In genomic region chr21:43362928-43363314, GRCh38 we compare ENCODE assay signal across 8 cellular contexts.
A peak's percentile ranks its signal among the peaks of the same experiment; 100 is the strongest.
DNase-seq lines count a peak whose midpoint lies in the region; ATAC-seq and TF ChIP-seq lines count a peak whose summit lies in the region.

No MANE protein-coding gene starts in this region.

- DNase-seq in A172 (ENCODE audit: low spot score) (peak; percentile 68), IMR-90 (no peak), mesothelial cell of epicardium (ENCODE audit: low spot score in 2 of 2, unreplicated experiment in 2 of 2) (no peak), dermis blood vessel endothelial cell (no peak), amygdala (lab: John Stamatoyannopoulos, UW) (no peak)
- peak; percentile 39 for DNase-seq in activated naive CD8-positive, alpha-beta T cell treated with anti-CD3 and anti-CD28 coated beads for 36 hours

- no peak overlapping the region for H2AFZ ChIP-seq in IMR-90 (replicated peaks; ENCODE audit: low read length, poor library complexity)

- POLR2A ChIA-PET in IMR-90 (lab: Charles Lee; ENCODE audit: unreplicated experiment), result no interaction called here

- H3K36me3 Mint-ChIP-seq in activated naive CD8-positive, alpha-beta T cell treated with anti-CD3 and anti-CD28 coated beads for 36 hours, result peaks cover 4% of the 10 kb centered on the region
- no peaks in the 10 kb centered on the region for H3K36me3 Mint-ChIP-seq in mesothelial cell of epicardium

- no peaks in the 10 kb centered on the region for H4K20me1 ChIP-seq in IMR-90 (ENCODE audit: insufficient read depth, low read length)

- TF ChIP-seq CTCF in IMR-90 (conservative IDR thresholded peaks at IDR 0.05; ENCODE audit: low read depth, low read length), result no peak
- no peak for TF ChIP-seq CTCF in mesothelial cell of epicardium (IDR thresholded peaks at IDR 0.05; ENCODE audit: unreplicated experiment)

- no peak overlapping the region for H3K4me2 ChIP-seq in IMR-90 (ENCODE audit: low read depth, low read length)

- no peak overlapping the region for H3K14ac ChIP-seq in IMR-90 (replicated peaks; ENCODE audit: low read depth, low read length)

- no peak overlapping the region for H2AK9ac ChIP-seq in IMR-90 (replicated peaks; ENCODE audit: low read depth, low read length, poor library complexity)

- H3K9me3 ChIP-seq in IMR-90 (ENCODE audit: control insufficient read depth, insufficient read depth, low read length), result no peaks in the 10 kb centered on the region

- H3K4me3 ChIP-seq in IMR-90 (ENCODE audit: insufficient read depth, low read depth, low read length), result no peak overlapping the region

- H4K5ac ChIP-seq in IMR-90 (ENCODE audit: low read depth, low read length), result no peak overlapping the region

- no TSS peak for BruUV-seq in IMR-90 (replicated peaks; lab: Mats Ljungman, UMichigan)

- TF ChIP-seq RAD21 in IMR-90 (IDR thresholded peaks at IDR 0.05; ENCODE audit: low read length), result no peak

- no peak overlapping the region for H4K91ac ChIP-seq in IMR-90 (ENCODE audit: insufficient read depth, low read depth, low read length)

- no peaks in the 10 kb centered on the region for H3K27me3 Mint-ChIP-seq in activated naive CD8-positive, alpha-beta T cell treated with anti-CD3 and anti-CD28 coated beads for 36 hours
- H3K27me3 Mint-ChIP-seq in mesothelial cell of epicardium (ENCODE audit: low read depth), result no peaks in the 10 kb centered on the region

- H2BK5ac ChIP-seq in IMR-90 (ENCODE audit: low read depth, low read length, poor library complexity, severe bottlenecking), result no peak overlapping the region

- no peak overlapping the region; the same call in 1 of the 2 replicates for H3K23ac ChIP-seq in IMR-90 (ENCODE audit: low read depth, low read length)

- H3K9me3 Mint-ChIP-seq in activated naive CD8-positive, alpha-beta T cell treated with anti-CD3 and anti-CD28 coated beads for 36 hours, result no peaks in the 10 kb centered on the region
- no peaks in the 10 kb centered on the region for H3K9me3 Mint-ChIP-seq in mesothelial cell of epicardium

- peaks cover 8% of the 10 kb centered on the region; the same call in 1 of the 2 replicates for H3K9me1 ChIP-seq in IMR-90 (ENCODE audit: insufficient read depth, low read length)

- peak overlapping the region; percentile 92 for H3K27ac Mint-ChIP-seq in activated naive CD8-positive, alpha-beta T cell treated with anti-CD3 and anti-CD28 coated beads for 36 hours
- peak overlapping the region; percentile 85 for H3K27ac Mint-ChIP-seq in mesothelial cell of epicardium

- no peaks in the 10 kb centered on the region for H3K36me3 ChIP-seq in IMR-90 (ENCODE audit: control insufficient read depth, insufficient read depth, low read length)

- H2AK5ac ChIP-seq in IMR-90 (ENCODE audit: low read depth, low read length), result no peak overlapping the region

- CTCF ChIA-PET in IMR-90 (lab: Yijun Ruan, JAX), result no interaction called here

- intact Hi-C loops in IMR-90 (cut with micrococcal nuclease), result loop anchor here (1.0 kb wide), 1 partner anchor 30 kb away; no protein-coding TSS in a partner anchor

- dilution Hi-C loops in IMR-90 (cut with HindIII; ENCODE audit: low sequenced_read_pairs, unreplicated experiment), result no loop called here

- H3K79me1 ChIP-seq in IMR-90 (ENCODE audit: low read depth in 1 of 2, low read length in 2 of 2), result no peaks in the 10 kb centered on the region; a peak in 1 of 4 replicates

- TF ChIP-seq POLR2A in IMR-90 (IDR thresholded peaks at IDR 0.05; ENCODE audit: low read depth, low read length), result no peak

- H3K27me3 ChIP-seq in IMR-90 (ENCODE audit: control insufficient read depth, insufficient read depth, low read length), result no peaks in the 10 kb centered on the region

- H3K4ac ChIP-seq in IMR-90 (ENCODE audit: low read depth, low read length), result no peak overlapping the region

- H2BK120ac ChIP-seq in IMR-90 (ENCODE audit: low read depth, low read length), result no peak overlapping the region

- no peak overlapping the region for H2BK20ac ChIP-seq in IMR-90 (ENCODE audit: low read depth, low read length)

- no peak overlapping the region for H3K56ac ChIP-seq in IMR-90 (ENCODE audit: extremely low read depth, insufficient read depth, low read length)

- in situ Hi-C loops in IMR-90 (cut with MboI; ENCODE audit: low sequenced_read_pairs), result no loop called here

- H3K4me3 Mint-ChIP-seq in activated naive CD8-positive, alpha-beta T cell treated with anti-CD3 and anti-CD28 coated beads for 36 hours, result peak overlapping the region; percentile 79
- H3K4me3 Mint-ChIP-seq in mesothelial cell of epicardium, result no peak overlapping the region

- 100% methylated on average over 2 of the region's 12 CpGs; no CpG with 5 or more reads in 1 of the 2 experiments for whole genome bisulfite sequencing in IMR-90 (ENCODE audit: extremely low coverage in 2 of 2, insufficient read length in 1 of 2), 2 experiments

- H3K18ac ChIP-seq in IMR-90 (ENCODE audit: low read depth, low read length), result no peak overlapping the region

- H4K8ac ChIP-seq in IMR-90 (ENCODE audit: low read depth in 2 of 2, low read length in 2 of 2), result peak overlapping the region; percentile 86; a peak in 2 of 4 replicates

- H3K4me1 ChIP-seq in IMR-90 (ENCODE audit: control insufficient read depth, insufficient read depth, low read length), result peaks cover 10% of the 10 kb centered on the region

- no peak overlapping the region for H2BK15ac ChIP-seq in IMR-90 (ENCODE audit: low read depth, low read length)

- peaks cover 25% of the 10 kb centered on the region for H3K4me1 Mint-ChIP-seq in activated naive CD8-positive, alpha-beta T cell treated with anti-CD3 and anti-CD28 coated beads for 36 hours
- peaks cover 46% of the 10 kb centered on the region for H3K4me1 Mint-ChIP-seq in mesothelial cell of epicardium

- H3K9ac ChIP-seq in IMR-90 (ENCODE audit: low read depth, low read length), result no peak overlapping the region

- ATAC-seq in IMR-90 (ENCODE audit: low read depth) (no peak), GM18502 (IDR thresholded peaks at IDR 0.05; ENCODE audit: poor library complexity, unreplicated experiment) (no peak), GM21576 (IDR thresholded peaks at IDR 0.05; ENCODE audit: unreplicated experiment) (no peak)

- H3K27ac ChIP-seq in IMR-90 (ENCODE audit: insufficient read depth, low read length), result no peak overlapping the region

TF ChIP-seq in IMR-90, 13 proteins besides CTCF, POLR2A, EP300 and RAD21:
- TF ChIP-seq NFE2L2 (IDR thresholded peaks at IDR 0.05; ENCODE audit: low read depth, low read length) (no peak), FOS (IDR thresholded peaks at IDR 0.05; ENCODE audit: low read depth, low read length) (no peak), MAZ (IDR thresholded peaks at IDR 0.05; ENCODE audit: borderline replicate concordance, low read depth, low read length) (no peak), MAFK (IDR thresholded peaks at IDR 0.05; ENCODE audit: low read depth, low read length) (no peak)

Comparison
In these comparisons a context has a peak if more than half of its experiments do, and no peak if none do; other contexts are left out.
1. DNase-seq: peak in A172 (single experiment) and activated naive CD8-positive, alpha-beta T cell treated with anti-CD3 and anti-CD28 coated beads for 36 hours (single experiment); none in IMR-90 (single experiment), mesothelial cell of epicardium (0 of 2), dermis blood vessel endothelial cell (single experiment) and amygdala (0 of 56).